Comparison of ENCODE assay signal across 32 cellular contexts in the genomic region with DNA sequence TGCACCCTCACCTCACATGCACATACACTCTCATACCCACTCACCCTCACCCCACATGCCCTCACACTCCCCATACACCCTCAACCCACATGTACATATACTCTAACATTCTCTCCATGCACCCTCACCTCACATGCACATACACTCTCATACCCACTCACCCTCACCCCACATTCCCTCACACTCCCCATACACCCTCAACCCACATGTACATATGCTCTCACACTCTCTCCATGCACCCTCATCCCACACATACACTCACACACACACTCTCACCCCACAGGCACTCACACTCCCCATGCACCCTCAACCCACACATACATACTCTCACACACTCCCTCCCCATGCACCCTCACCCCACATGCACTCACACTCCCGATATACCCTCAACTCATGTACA.
"Had no signal": no experiment of that assay in that cellular context is flagged by ENCODE, and none has a peak within 500 bp of the region (broad histone marks: within the 10 kb centered on the region; RNA-seq: fewer than 3 reads in every experiment).

No MANE protein-coding gene starts in this region.

- H3K36me3 Mint-ChIP-seq: activated CD8-positive, alpha-beta memory T cell treated with anti-CD3 and anti-CD28 coated beads, Interleukin-2, amount 10 ng/mL, durations not matched to agents 7 days and 5 days; activated naive CD4-positive, alpha-beta T cell treated with anti-CD3 and anti-CD28 coated beads, Interleukin-2, amount 10 ng/mL, durations not matched to agents 7 days and 5 days; activated naive CD8-positive, alpha-beta T cell had no signal

- H3K4me1 Mint-ChIP-seq: activated CD4-positive, alpha-beta memory T cell treated with anti-CD3 and anti-CD28 coated beads, Interleukin-2, amount 10 ng/mL, durations not matched to agents 7 days and 5 days; activated CD8-positive, alpha-beta memory T cell treated with anti-CD3 and anti-CD28 coated beads, Interleukin-2, amount 10 ng/mL, durations not matched to agents 7 days and 5 days; activated naive CD4-positive, alpha-beta T cell treated with anti-CD3 and anti-CD28 coated beads, Interleukin-2, amount 10 ng/mL, durations not matched to agents 7 days and 5 days had no signal

- H3K9me3 Mint-ChIP-seq: activated CD4-positive, alpha-beta memory T cell treated with anti-CD3 and anti-CD28 coated beads, Interleukin-2, amount 10 ng/mL, durations not matched to agents 7 days and 5 days; activated naive CD4-positive, alpha-beta T cell treated with anti-CD3 and anti-CD28 coated beads, Interleukin-2, amount 10 ng/mL, durations not matched to agents 7 days and 5 days had no signal

- DNase-seq: activated CD4-positive, alpha-beta memory T cell treated with anti-CD3 and anti-CD28 coated beads, Interleukin-2, amount 10 ng/mL, durations not matched to agents 7 days and 5 days; activated CD4-positive, alpha-beta T cell treated with anti-CD3 and anti-CD28 coated beads for 1 hour; activated CD4-positive, alpha-beta T cell treated with anti-CD3 and anti-CD28 coated beads for 48 hours; activated CD4-positive, CD25-positive, alpha-beta regulatory T cell; activated CD8-positive, alpha-beta memory T cell treated with anti-CD3 and anti-CD28 coated beads for 24 hours; activated CD8-positive, alpha-beta memory T cell treated with anti-CD3 and anti-CD28 coated beads, Interleukin-2, amount 10 ng/mL, durations not matched to agents 7 days and 5 days; activated CD8-positive, alpha-beta memory T cell treated with anti-CD3 and anti-CD28 coated beads, Interleukin-2, amount 50 U/mL, for 48 hours; activated effector memory CD4-positive, alpha-beta T cell treated with Interleukin-2 at 50 U/mL for 16 hours; activated naive CD4-positive, alpha-beta T cell treated with anti-CD3 and anti-CD28 coated beads, Interleukin-2, amount 10 ng/mL, durations not matched to agents 7 days and 5 days; activated T-cell treated with anti-CD3 and anti-CD28 coated beads, Interleukin-2, amount 50 U/mL, for 48 hours; amygdala; NCI-H1092 treated with DMSO at 0.1 percent for 48 hours; NCI-H1417; NCI-H146; NCI-H187; NCI-H2029 treated with DMSO at 0.1 percent for 48 hours; NCI-H226; NCI-H446 treated with DMSO at 0.1 percent for 48 hours; NCI-H524; NCI-H69; PC-3; Peyer's patch; SW 1271; T-helper 1 cell; T-helper 2 cell; T-helper 9 cell; WERI-Rb-1 had no signal

- H3K27ac Mint-ChIP-seq: activated CD4-positive, alpha-beta memory T cell treated with anti-CD3 and anti-CD28 coated beads, Interleukin-2, amount 10 ng/mL, durations not matched to agents 7 days and 5 days; activated CD8-positive, alpha-beta memory T cell treated with anti-CD3 and anti-CD28 coated beads, Interleukin-2, amount 10 ng/mL, durations not matched to agents 7 days and 5 days; activated naive CD4-positive, alpha-beta T cell treated with anti-CD3 and anti-CD28 coated beads, Interleukin-2, amount 10 ng/mL, durations not matched to agents 7 days and 5 days; activated naive CD8-positive, alpha-beta T cell had no signal

- H3K27me3 Mint-ChIP-seq: activated CD4-positive, alpha-beta memory T cell treated with anti-CD3 and anti-CD28 coated beads, Interleukin-2, amount 10 ng/mL, durations not matched to agents 7 days and 5 days; activated CD8-positive, alpha-beta memory T cell treated with anti-CD3 and anti-CD28 coated beads, Interleukin-2, amount 10 ng/mL, durations not matched to agents 7 days and 5 days; activated naive CD4-positive, alpha-beta T cell treated with anti-CD3 and anti-CD28 coated beads, Interleukin-2, amount 10 ng/mL, durations not matched to agents 7 days and 5 days; activated naive CD8-positive, alpha-beta T cell had no signal

- H3K4me1 ChIP-seq: ascending aorta, Peyer's patch had no signal

- ATAC-seq: activated CD8-positive, alpha-beta memory T cell treated with anti-CD3 and anti-CD28 coated beads, Interleukin-2, amount 10 ng/mL, durations not matched to agents 7 days and 5 days; K562; PC-3 had no signal

- H3K36me3 ChIP-seq: ascending aorta, cardiac muscle cell, Peyer's patch, WERI-Rb-1 had no signal

- H3K4me3 ChIP-seq: ascending aorta, cardiac muscle cell, K562, Peyer's patch had no signal

- H3K4me3 Mint-ChIP-seq: activated CD4-positive, alpha-beta memory T cell treated with anti-CD3 and anti-CD28 coated beads, Interleukin-2, amount 10 ng/mL, durations not matched to agents 7 days and 5 days; activated CD8-positive, alpha-beta memory T cell treated with anti-CD3 and anti-CD28 coated beads, Interleukin-2, amount 10 ng/mL, durations not matched to agents 7 days and 5 days; activated naive CD4-positive, alpha-beta T cell treated with anti-CD3 and anti-CD28 coated beads, Interleukin-2, amount 10 ng/mL, durations not matched to agents 7 days and 5 days; activated naive CD8-positive, alpha-beta T cell had no signal

- H3K9me3 ChIP-seq: ascending aorta, Peyer's patch had no signal

- H3K27me3 ChIP-seq: ascending aorta, cardiac muscle cell, Peyer's patch had no signal

- H3K27ac ChIP-seq: ascending aorta, cardiac muscle cell, Peyer's patch, RWPE1, WERI-Rb-1 had no signal
